24 cellular contexts compared by ENCODE assay signal in the genomic region with DNA sequence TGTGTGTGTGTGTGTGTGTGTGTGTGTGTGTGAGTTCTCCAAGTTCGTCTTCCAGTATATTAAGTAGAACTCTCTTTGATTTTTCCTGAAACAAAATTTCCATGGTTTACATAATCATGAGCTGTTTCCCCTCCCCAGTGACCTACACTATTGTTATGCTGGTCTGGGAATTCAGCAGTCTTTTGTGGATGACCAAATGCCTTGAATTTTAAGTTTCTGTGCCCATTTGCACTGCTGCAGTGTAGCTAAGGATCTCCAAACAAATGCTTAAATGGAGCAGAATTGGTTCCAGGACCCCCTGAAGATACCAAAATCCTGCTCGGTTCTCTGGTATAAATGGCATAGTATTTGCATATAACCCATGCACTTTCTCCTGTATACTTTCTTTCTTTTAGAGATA.
"Had no signal": no experiment of that assay in that cellular context is flagged by ENCODE, and none has a peak within 500 bp of the region (broad histone marks: within the 10 kb centered on the region; RNA-seq: fewer than 3 reads in every experiment).

No MANE protein-coding gene starts in this region.

- H3K27me3 ChIP-seq: body of pancreas, colonic mucosa, esophagus muscularis mucosa, upper lobe of right lung had no signal

- H3K9me3 Mint-ChIP-seq: activated naive CD8-positive, alpha-beta T cell treated with anti-CD3 and anti-CD28 coated beads for 36 hours; activated T-helper 17 cell treated with anti-CD3 and anti-CD28 coated beads, Interleukin-2, amount 50 U/mL, for 72 hours; nephron progenitor cell; stimulated activated memory B cell treated with anti-CD40 and anti-IgM and Interleukin-4, amounts not matched to agents 10 μg/mL and 1 μg/mL and 100 μg/mL, for 72 hours had no signal

- H3K4me3 ChIP-seq: body of pancreas, colonic mucosa, esophagus muscularis mucosa, heart right ventricle, spleen, upper lobe of right lung had no signal

- H3K4me1 ChIP-seq: body of pancreas, colonic mucosa, esophagus muscularis mucosa, heart right ventricle, spleen, upper lobe of right lung had no signal

- H3K4me3 Mint-ChIP-seq: activated CD4-positive, alpha-beta T cell treated with anti-CD3 and anti-CD28 coated beads for 36 hours; activated CD8-positive, alpha-beta memory T cell treated with anti-CD3 and anti-CD28 coated beads, Interleukin-2, amount 10 ng/mL, durations not matched to agents 7 days and 5 days; activated naive CD8-positive, alpha-beta T cell treated with anti-CD3 and anti-CD28 coated beads for 36 hours; activated T-helper 17 cell treated with anti-CD3 and anti-CD28 coated beads, Interleukin-2, amount 50 U/mL, for 72 hours; nephron progenitor cell; stimulated activated memory B cell treated with anti-CD40 and anti-IgM and Interleukin-4, amounts not matched to agents 10 μg/mL and 1 μg/mL and 100 μg/mL, for 72 hours had no signal

- H3K27me3 Mint-ChIP-seq: activated CD8-positive, alpha-beta memory T cell treated with anti-CD3 and anti-CD28 coated beads, Interleukin-2, amount 10 ng/mL, durations not matched to agents 7 days and 5 days; activated naive CD8-positive, alpha-beta T cell treated with anti-CD3 and anti-CD28 coated beads for 36 hours; activated T-helper 17 cell treated with anti-CD3 and anti-CD28 coated beads, Interleukin-2, amount 50 U/mL, for 72 hours; stimulated activated memory B cell treated with anti-CD40 and anti-IgM and Interleukin-4, amounts not matched to agents 10 μg/mL and 1 μg/mL and 100 μg/mL, for 72 hours had no signal

- H3K4me1 Mint-ChIP-seq: activated CD4-positive, alpha-beta T cell treated with anti-CD3 and anti-CD28 coated beads for 36 hours; activated CD8-positive, alpha-beta memory T cell treated with anti-CD3 and anti-CD28 coated beads, Interleukin-2, amount 10 ng/mL, durations not matched to agents 7 days and 5 days; activated naive CD8-positive, alpha-beta T cell treated with anti-CD3 and anti-CD28 coated beads for 36 hours; activated T-helper 17 cell treated with anti-CD3 and anti-CD28 coated beads, Interleukin-2, amount 50 U/mL, for 72 hours; stimulated activated memory B cell treated with anti-CD40 and anti-IgM and Interleukin-4, amounts not matched to agents 10 μg/mL and 1 μg/mL and 100 μg/mL, for 72 hours had no signal

- ATAC-seq: activated CD4-positive, alpha-beta T cell treated with anti-CD3 and anti-CD28 coated beads for 36 hours; activated CD8-positive, alpha-beta memory T cell treated with anti-CD3 and anti-CD28 coated beads, Interleukin-2, amount 10 ng/mL, durations not matched to agents 7 days and 5 days; activated T-helper 17 cell treated with anti-CD3 and anti-CD28 coated beads, Interleukin-2, amount 50 U/mL, for 72 hours; body of pancreas; heart right ventricle; left lobe of liver; stimulated activated memory B cell treated with anti-CD40 and anti-IgM and Interleukin-4, amounts not matched to agents 10 μg/mL and 1 μg/mL and 100 μg/mL, for 72 hours; upper lobe of right lung had no signal

- H3K36me3 ChIP-seq: colonic mucosa, esophagus muscularis mucosa, heart right ventricle, spleen, upper lobe of right lung, WERI-Rb-1 had no signal

- H3K36me3 Mint-ChIP-seq: activated CD8-positive, alpha-beta memory T cell treated with anti-CD3 and anti-CD28 coated beads, Interleukin-2, amount 10 ng/mL, durations not matched to agents 7 days and 5 days; activated naive CD8-positive, alpha-beta T cell treated with anti-CD3 and anti-CD28 coated beads for 36 hours; stimulated activated memory B cell treated with anti-CD40 and anti-IgM and Interleukin-4, amounts not matched to agents 10 μg/mL and 1 μg/mL and 100 μg/mL, for 72 hours had no signal

- H3K27ac ChIP-seq: body of pancreas, colonic mucosa, esophagus muscularis mucosa, heart right ventricle, spleen, upper lobe of right lung, WERI-Rb-1 had no signal

- FAIRE-seq: endothelial cell of umbilical vein, keratinocyte had no signal

- H3K27ac Mint-ChIP-seq: activated CD4-positive, alpha-beta T cell treated with anti-CD3 and anti-CD28 coated beads for 36 hours; activated CD8-positive, alpha-beta memory T cell treated with anti-CD3 and anti-CD28 coated beads, Interleukin-2, amount 10 ng/mL, durations not matched to agents 7 days and 5 days; activated naive CD8-positive, alpha-beta T cell treated with anti-CD3 and anti-CD28 coated beads for 36 hours; activated T-helper 17 cell treated with anti-CD3 and anti-CD28 coated beads, Interleukin-2, amount 50 U/mL, for 72 hours; nephron progenitor cell; stimulated activated memory B cell treated with anti-CD40 and anti-IgM and Interleukin-4, amounts not matched to agents 10 μg/mL and 1 μg/mL and 100 μg/mL, for 72 hours had no signal

- DNase-seq: activated CD4-positive, alpha-beta T cell treated with anti-CD3 and anti-CD28 coated beads for 36 hours; activated CD4-positive, alpha-beta T cell treated with anti-CD3 and anti-CD28 coated beads, Interleukin-2, amount 50 U/mL, for 48 hours; activated CD8-positive, alpha-beta memory T cell treated with anti-CD3 and anti-CD28 coated beads, Interleukin-2, amount 10 ng/mL, durations not matched to agents 7 days and 5 days; activated naive CD4-positive, alpha-beta T cell; activated naive CD8-positive, alpha-beta T cell treated with anti-CD3 and anti-CD28 coated beads for 36 hours; activated T-cell treated with anti-CD3 and anti-CD28 coated beads, Interleukin-2, amount 50 U/mL, for 1 hour; body of pancreas; central memory CD4-positive, alpha-beta T cell; colonic mucosa; effector CD8-positive, alpha-beta T cell; heart right ventricle; mammary epithelial cell; nephron progenitor cell; spleen; stimulated activated CD4-positive, alpha-beta T cell treated with anti-CD3 and anti-CD28 coated beads, Interleukin-4, amount 100 ng/mL, for 4 hours; T-helper 2 cell; upper lobe of right lung; WERI-Rb-1 had no signal

- H3K9me3 ChIP-seq: body of pancreas, colonic mucosa, esophagus muscularis mucosa, heart right ventricle, spleen, upper lobe of right lung had no signal
